In the genomic region with DNA sequence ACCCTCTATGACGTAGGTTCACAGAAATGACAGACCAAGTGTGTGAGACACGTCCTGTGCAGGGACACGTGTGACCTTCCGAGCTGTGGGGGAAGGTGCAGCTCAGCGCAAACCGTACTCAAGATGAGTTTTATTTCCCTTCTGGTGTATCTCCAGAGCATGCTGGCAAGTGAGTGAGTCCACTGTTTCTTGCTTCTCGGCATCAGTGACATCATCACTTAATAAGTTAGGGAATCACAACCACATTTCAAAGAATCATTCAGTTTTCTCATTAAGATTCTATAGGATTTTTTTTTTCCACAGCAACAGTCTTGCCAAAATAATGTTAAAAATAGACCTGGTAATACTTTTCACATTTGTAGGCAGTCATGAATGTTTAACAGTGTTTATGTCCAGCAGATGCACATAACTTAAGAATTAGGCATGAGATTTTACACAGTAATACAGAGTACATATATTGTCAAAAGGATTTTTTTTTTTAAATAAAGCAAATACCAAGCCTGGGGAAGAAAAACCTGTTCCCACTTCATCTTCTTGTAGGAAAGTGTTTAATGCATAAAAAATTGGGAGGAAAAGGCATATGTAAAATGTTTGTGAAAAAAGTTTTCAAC, we compare ENCODE assay signal across 21 cellular contexts.
DNase-seq lines count a peak whose midpoint lies in the region; ATAC-seq and TF ChIP-seq lines count a peak whose summit lies in the region.
"Had no signal": no experiment of that assay in that cellular context is flagged by ENCODE, and none has a peak within 500 bp of the region (broad histone marks: within the 10 kb centered on the region; RNA-seq: fewer than 3 reads in every experiment).

No MANE protein-coding gene starts in this region.

- no peak overlapping the region for H2BK12ac ChIP-seq in mesenchymal stem cell (ENCODE audit: low read length in 2 of 2)

- no peak overlapping the region for H3K14ac ChIP-seq in mesenchymal stem cell (ENCODE audit: low read length in 2 of 2)

- TF ChIP-seq EP300 in stomach (IDR thresholded peaks at IDR 0.05) = no peak

- no peaks in the 10 kb centered on the region for H3K36me3 Mint-ChIP-seq in chondrocyte (ENCODE audit: low read depth)
- H3K36me3 Mint-ChIP-seq: naive B cell had no signal

- peaks cover 0 to 8% of the 10 kb centered on the region in 2 experiments for H3K27me3 ChIP-seq in mesenchymal stem cell (ENCODE audit: control insufficient read depth in 1 of 2, insufficient read depth in 1 of 2, low read length in 2 of 2)
- peaks cover 0 to 4% (median 0%) of the 10 kb centered on the region in 3 donors for H3K27me3 ChIP-seq in stomach

- no peak overlapping the region for H2AFZ ChIP-seq in mesenchymal stem cell (ENCODE audit: low read depth, low read length)

- peak overlapping the region; percentile 38 for H3K27ac Mint-ChIP-seq in chondrocyte (ENCODE audit: unreplicated experiment)

- H3K23ac ChIP-seq in mesenchymal stem cell (ENCODE audit: low read length in 2 of 2) = no peak overlapping the region

- no peaks in the 10 kb centered on the region for H3K9me3 Mint-ChIP-seq in chondrocyte (ENCODE audit: low read depth)
- H3K9me3 Mint-ChIP-seq: naive B cell had no signal

- H2BK120ac ChIP-seq in mesenchymal stem cell (ENCODE audit: low read depth, low read length) = no peak overlapping the region

- H3K4me1 Mint-ChIP-seq in chondrocyte (ENCODE audit: low read depth) = peaks cover 24% of the 10 kb centered on the region
- H3K4me1 Mint-ChIP-seq: naive B cell had no signal

- H4K8ac ChIP-seq in mesenchymal stem cell (ENCODE audit: low read length) = no peak overlapping the region

- H4K91ac ChIP-seq in mesenchymal stem cell (ENCODE audit: low read length) = no peak overlapping the region

- H3K4ac ChIP-seq in mesenchymal stem cell (ENCODE audit: low read depth in 1 of 2, low read length in 2 of 2) = no peak overlapping the region

- H3K18ac ChIP-seq in mesenchymal stem cell (ENCODE audit: low read depth in 1 of 2, low read length in 2 of 2) = no peak overlapping the region

- no peak for ATAC-seq in sciatic nerve
- ATAC-seq in left lobe of liver = no peak
- ATAC-seq: heart left ventricle, T-helper 17 cell had no signal

- H3K4me1 ChIP-seq in mesenchymal stem cell (ENCODE audit: control insufficient read depth, insufficient read depth, low read depth, low read length) (peaks cover 11% of the 10 kb centered on the region), stomach (peaks cover 0 to 3% (median 2%) of the 10 kb centered on the region in 4 donors)

- TF ChIP-seq POLR2A in stomach (IDR thresholded peaks at IDR 0.05) = no peak

- H3K27ac ChIP-seq in mesenchymal stem cell (ENCODE audit: low read length, poor library complexity, severe bottlenecking) (peak overlapping the region; percentile 43), stomach (no peak overlapping the region)
- H3K27ac ChIP-seq: heart left ventricle, KMS-11, thoracic aorta, VCaP had no signal

- no peak for TF ChIP-seq CTCF in AG09309 (IDR thresholded peaks at IDR 0.05; ENCODE audit: control insufficient read depth, insufficient read depth, low read depth, low read length, missing control alignments)
- TF ChIP-seq CTCF in HFF-Myc (IDR thresholded peaks at IDR 0.05; ENCODE audit: low read depth, low read length, missing control alignments) = no peak
- TF ChIP-seq CTCF in chondrocyte (IDR thresholded peaks at IDR 0.05) = no peak
- TF ChIP-seq CTCF in stomach (IDR thresholded peaks at IDR 0.05) = no peak

- H2AK5ac ChIP-seq in mesenchymal stem cell (ENCODE audit: low read length, severe bottlenecking) = no peak overlapping the region

- 83% methylated on average over 7 of the region's 7 CpGs for WGBS in mesenchymal stem cell
- 74 to 85% (median 78%) methylated on average over 7 of the region's 7 CpGs for WGBS in stomach, 5 donors

- no peaks in the 10 kb centered on the region for H3K27me3 Mint-ChIP-seq in chondrocyte (ENCODE audit: low read depth)
- H3K27me3 Mint-ChIP-seq: naive B cell, T-helper 17 cell had no signal

- H3K9ac ChIP-seq in mesenchymal stem cell (ENCODE audit: low read length) = peak overlapping the region; percentile 31
- H3K9ac ChIP-seq: KMS-11 had no signal

- DNase-seq in AG09309 (ENCODE audit: low read depth) = peak; percentile 51
- DNase-seq in HFF-Myc (ENCODE audit: extremely low read depth, low read depth) = peak; percentile 73
- no peak for DNase-seq in chondrocyte (ENCODE audit: low spot score)
- DNase-seq in mesenchymal stem cell = no peak
- no peak for DNase-seq in NCI-H2227 (lab: John Stamatoyannopoulos, UW; ENCODE audit: unreplicated experiment)
- no peak for DNase-seq in stomach
- DNase-seq in sciatic nerve (ENCODE audit: low spot score) = no peak
- DNase-seq in left lobe of liver (ENCODE audit: low spot score) = no peak
- DNase-seq: activated CD4-positive, alpha-beta T cell treated with anti-CD3 and anti-CD28 coated beads, Interleukin-2, amount 50 U/mL, for 4 hours; aorta; COR-L47; heart left ventricle; mammary epithelial cell; naive B cell; NCI-H1092; NCI-H524; SIG-M5; T-helper 17 cell had no signal

- no peak overlapping the region for H2BK5ac ChIP-seq in mesenchymal stem cell (ENCODE audit: low read depth, low read length, poor library complexity, severe bottlenecking)

- H2BK15ac ChIP-seq in mesenchymal stem cell (ENCODE audit: low read depth, poor library complexity, severe bottlenecking) = no peak overlapping the region

- H3K36me3 ChIP-seq in mesenchymal stem cell (ENCODE audit: control insufficient read depth in 1 of 2, insufficient read depth in 2 of 2, low read depth in 1 of 2, low read length in 2 of 2) (peaks cover 0 to 5% of the 10 kb centered on the region in 2 experiments), stomach (no peaks in the 10 kb centered on the region)
- H3K36me3 ChIP-seq: heart left ventricle, thoracic aorta had no signal

- H3K79me1 ChIP-seq in mesenchymal stem cell (replicated peaks; ENCODE audit: low read length, poor library complexity, severe bottlenecking) = no peaks in the 10 kb centered on the region

- intact Hi-C loops in stomach (cut with DNase I; ENCODE audit: low total_unique reads) (no loop called here), sciatic nerve (cut with DNase I) (no loop called here)

- H3K9me3 ChIP-seq in mesenchymal stem cell (ENCODE audit: control insufficient read depth, low read length) (no peaks in the 10 kb centered on the region), stomach (no peaks in the 10 kb centered on the region)
- H3K9me3 ChIP-seq: heart left ventricle, thoracic aorta had no signal

- H3K4me3 ChIP-seq in AG09309 (ENCODE audit: control insufficient read depth, low read depth, low read length) = no peak overlapping the region
- no peak overlapping the region for H3K4me3 ChIP-seq in HFF-Myc (replicated peaks; ENCODE audit: low read depth, low read length)
- no peak overlapping the region for H3K4me3 ChIP-seq in mesenchymal stem cell (ENCODE audit: insufficient read depth in 1 of 2, low read depth in 1 of 2, low read length in 2 of 2)
- H3K4me3 ChIP-seq in stomach = no peak overlapping the region
- H3K4me3 ChIP-seq: heart left ventricle, thoracic aorta had no signal

- H3K4me2 ChIP-seq in mesenchymal stem cell (ENCODE audit: low read length, poor library complexity, severe bottlenecking) = peak overlapping the region; percentile 30
- H3K4me2 ChIP-seq: KMS-11 had no signal

- no peak overlapping the region for H3K4me3 Mint-ChIP-seq in chondrocyte (ENCODE audit: unreplicated experiment)
- H3K4me3 Mint-ChIP-seq: T-helper 17 cell had no signal

Comparison
In these comparisons a context has a peak if more than half of its experiments do, and no peak if none do; other contexts are left out.
1. DNase-seq: peak in AG09309 (single experiment) and HFF-Myc (single experiment); none in chondrocyte (single experiment), mesenchymal stem cell (single experiment), NCI-H2227 (single experiment), stomach (single experiment), sciatic nerve (single experiment) and left lobe of liver (single experiment).